Comparison of ENCODE assay signal across 8 cellular contexts in genomic region chr1:159924025-159924790, GRCh38. TPM values are rescaled to one million over a fixed set of nuclear protein-coding genes. Genes with fewer than 3 reads are reported as not detected.
DNase-seq lines count a peak whose midpoint lies in the region; ATAC-seq and TF ChIP-seq lines count a peak whose summit lies in the region.

No MANE protein-coding gene starts in this region.

- no peaks in the 10 kb centered on the region for H3K27me3 Mint-ChIP-seq in MCF 10A (ENCODE audit: insufficient read depth, unreplicated experiment)
- peaks cover 25 to 35% (median 33%) of the 10 kb centered on the region in 3 donors for H3K27me3 Mint-ChIP-seq in immature natural killer cell (ENCODE audit: low read depth in 3 of 3)

- peaks cover 24% of the 10 kb centered on the region for H3K36me3 ChIP-seq in HUES6 (ENCODE audit: control insufficient read depth, insufficient read depth, low read length)

- H3K9me3 ChIP-seq in HUES6 (ENCODE audit: control insufficient read depth, insufficient read depth, low read depth, low read length), result no peaks in the 10 kb centered on the region

- peak overlapping the region; percentile 88 for H3K4me3 ChIP-seq in HUES6 (ENCODE audit: low read depth, low read length)

- H3K9ac ChIP-seq in HUES6 (ENCODE audit: low read length), result peak overlapping the region; percentile 95

- H3K4me3 Mint-ChIP-seq in MCF 10A (ENCODE audit: unreplicated experiment) (peak overlapping the region; percentile 81), immature natural killer cell (peak overlapping the region; percentile 87 to 97 (median 92))

- DNase-seq in GM03348 (ENCODE audit: low spot score), result peak; percentile 98
- peak; percentile 61 for DNase-seq in UCSD-AML1 (lab: John Stamatoyannopoulos, UW; ENCODE audit: unreplicated experiment)
- peak; percentile 94 for DNase-seq in MCF 10A (ENCODE audit: unreplicated experiment)
- DNase-seq in immature natural killer cell, result peak; percentile 81 to 84 (median 82)
- peak; percentile 41 to 56 (median 43) for DNase-seq in stimulated activated CD4-positive, alpha-beta T cell treated with anti-CD3 and anti-CD28 coated beads, Interleukin-12 subunit alpha, Interleukin-12 subunit beta, amount 100 ng/mL, for 48 hours (ENCODE audit: low read depth in 2 of 3, low spot score in 1 of 3)

- H3K27ac Mint-ChIP-seq in MCF 10A (ENCODE audit: low read depth, unreplicated experiment) (peak overlapping the region; percentile 99), immature natural killer cell (peak overlapping the region; percentile 98 to 100 (median 99))

- peaks cover 51% of the 10 kb centered on the region for H3K4me1 Mint-ChIP-seq in MCF 10A (ENCODE audit: insufficient read depth, unreplicated experiment)
- H3K4me1 Mint-ChIP-seq in immature natural killer cell, result peaks cover 56 to 65% of the 10 kb centered on the region in 2 donors

- CTCF ChIA-PET in MCF 10A (lab: Yijun Ruan, JAX), result interaction anchor here (0.6 to 52.4 kb wide), 17 partner anchors 9 to 904 kb away, joined by 3 to 1675 read pairs (median 5); no protein-coding TSS in a partner anchor

- intact Hi-C loops in MCF 10A (cut with micrococcal nuclease), result loop anchor here (5.0 kb wide), 1 partner anchor 328 kb away; no protein-coding TSS in a partner anchor

- H3K27me3 ChIP-seq in HUES6 (ENCODE audit: control insufficient read depth, insufficient read depth, low read length), result no peaks in the 10 kb centered on the region

- H3K36me3 Mint-ChIP-seq in MCF 10A (ENCODE audit: insufficient read depth, unreplicated experiment) (peaks cover 40% of the 10 kb centered on the region), immature natural killer cell (peaks cover 0 to 10% (median 8%) of the 10 kb centered on the region in 3 donors)

- H3K9me3 Mint-ChIP-seq in MCF 10A (ENCODE audit: unreplicated experiment) (no peaks in the 10 kb centered on the region), immature natural killer cell (peaks cover 0 to 2% (median 0%) of the 10 kb centered on the region in 6 donors)

- ATAC-seq in GM21737 (IDR thresholded peaks at IDR 0.05; ENCODE audit: unreplicated experiment), result no peak
- ATAC-seq in HG03039 (IDR thresholded peaks at IDR 0.05; ENCODE audit: unreplicated experiment), result no peak

- POLR2A ChIA-PET in MCF 10A (lab: Yijun Ruan, JAX), result interaction anchor here (0.6 to 4.5 kb wide), 31 partner anchors 8 to 833 kb away, joined by 3 to 62 read pairs (median 4); partner anchors contain the start of genes DUSP23, PEX19 and PIGM

- TF ChIP-seq CTCF in MCF 10A (IDR thresholded peaks at IDR 0.05; ENCODE audit: unreplicated experiment), result peak; percentile 5

- peak overlapping the region; percentile 90; the same call in 1 of the 2 replicates for H3K27ac ChIP-seq in HUES6 (ENCODE audit: low read depth, low read length)

- peaks cover 39% of the 10 kb centered on the region for H3K4me1 ChIP-seq in HUES6 (ENCODE audit: control insufficient read depth, insufficient read depth, low read length)

- TSS peak; percentile 72 for BruUV-seq in MCF 10A (replicated peaks; lab: Mats Ljungman, UMichigan)

RNA-seq across cellular contexts. Expression of gene TAGLN2, which starts 1.1 kb away (rescaled TPM):
- 464 and 483 TPM in 2 replicates for total RNA-seq in MCF 10A (2022)
- polyA plus RNA-seq in immature natural killer cell, result 1,000 to 10,000 TPM in 2 of 3 donors, 100 to 1,000 TPM in 1; 660 to 1,369 (median 1,251) TPM

RNA-seq across cellular contexts. Expression of gene IGSF9, which starts 21.2 kb away (rescaled TPM):
- total RNA-seq in MCF 10A (2022), result 0.25 and 0.44 TPM in 2 replicates
- not detected for polyA plus RNA-seq in immature natural killer cell

RNA-seq across cellular contexts. Expression of gene CFAP45, which starts 24.2 kb away (rescaled TPM):
- 0.32 and 0.40 TPM in 2 replicates for total RNA-seq in MCF 10A (2022)
- polyA plus RNA-seq in immature natural killer cell, result under 1 TPM in 1 of 3 donors, not detected in 2; 0.36 TPM

RNA-seq across cellular contexts. Expression of gene SLAMF9, which starts 29.8 kb away (rescaled TPM):
- total RNA-seq in MCF 10A (2022), result not detected in 2 replicates
- polyA plus RNA-seq in immature natural killer cell, result not detected

Comparison
In these comparisons a context has a peak if more than half of its experiments do, and no peak if none do; other contexts are left out.
1. DNase-seq: peak in every context shown above with its lines; median percentile 98 in GM03348; 94 in MCF 10A; 82 in immature natural killer cell; 61 in UCSD-AML1; 43 in stimulated activated CD4-positive, alpha-beta T cell treated with anti-CD3 and anti-CD28 coated beads, Interleukin-12 subunit alpha, Interleukin-12 subunit beta, amount 100 ng/mL, for 48 hours.